Comparison of ENCODE assay signal across 23 cellular contexts in genomic region chr9:99736291-99736690, GRCh38.
DNase-seq lines count a peak whose midpoint lies in the region; ATAC-seq, FAIRE-seq and TF ChIP-seq lines count a peak whose summit lies in the region.
"Had no signal": no experiment of that assay in that cellular context is flagged by ENCODE, and none has a peak within 500 bp of the region (broad histone marks: within the 10 kb centered on the region; RNA-seq: fewer than 3 reads in every experiment).

No MANE protein-coding gene starts in this region.

- no peak for ATAC-seq in GM19463 (IDR thresholded peaks at IDR 0.05; ENCODE audit: unreplicated experiment)
- ATAC-seq: CD8-positive, alpha-beta T cell; HCT116; HepG2 had no signal

- peak; percentile 12 for DNase-seq in GM23248
- DNase-seq in fibroblast of gingiva (ENCODE audit: low read depth): peak; percentile 19
- peak; percentile 49 for DNase-seq in osteoblast (ENCODE audit: insufficient read length, low spot score, missing footprints)
- DNase-seq in activated effector memory CD4-positive, alpha-beta T cell treated with anti-CD3 and anti-CD28 coated beads, Interleukin-2, amount 50 U/mL, for 16 hours: no peak
- no peak for DNase-seq in endothelial cell (ENCODE audit: low spot score)
- DNase-seq in GM12891 (ENCODE audit: insufficient read length, low spot score): no peak
- DNase-seq: ACHN; Calu3; CD8-positive, alpha-beta T cell; DMS79 treated with DMSO at 0.1 percent for 48 hours; EL; GOT3; H7; HFFc6; KG1 had no signal

- H3K27ac Mint-ChIP-seq in endothelial cell (ENCODE audit: unreplicated experiment): no peak overlapping the region
- H3K27ac Mint-ChIP-seq: B cell; CD8-positive, alpha-beta T cell; HFFc6 had no signal

- H3K4me3 Mint-ChIP-seq in endothelial cell (ENCODE audit: unreplicated experiment): no peak overlapping the region
- H3K4me3 Mint-ChIP-seq: B cell; CD8-positive, alpha-beta T cell; HFFc6 had no signal

- H3K36me3 ChIP-seq in GM23248 (ENCODE audit: low read depth) (no peaks in the 10 kb centered on the region), osteoblast (ENCODE audit: insufficient read depth, low read length) (no peaks in the 10 kb centered on the region)
- H3K36me3 ChIP-seq: BLaER1 treated with 17β-estradiol and CSF1 and Interleukin-3, amounts not matched to agents 10 nM and 100 nM had no signal

- no peak for TF ChIP-seq POLR2A in GM12891 (IDR thresholded peaks at IDR 0.05; ENCODE audit: low read depth, low read length)

- no peaks in the 10 kb centered on the region for H3K27me3 Mint-ChIP-seq in endothelial cell (ENCODE audit: unreplicated experiment)

- no peaks in the 10 kb centered on the region for H3F3A ChIP-seq in GM23248 (ENCODE audit: insufficient read depth)

- no peaks in the 10 kb centered on the region for H3K9me3 Mint-ChIP-seq in endothelial cell (ENCODE audit: unreplicated experiment)
- H3K9me3 Mint-ChIP-seq: CD8-positive, alpha-beta T cell; HFFc6 had no signal

- no peaks in the 10 kb centered on the region for H3K36me3 Mint-ChIP-seq in endothelial cell (ENCODE audit: low read depth, unreplicated experiment)
- H3K36me3 Mint-ChIP-seq: CD8-positive, alpha-beta T cell had no signal

- no peak overlapping the region for H3K4me2 ChIP-seq in GM23248 (ENCODE audit: unreplicated experiment)
- no peak overlapping the region for H3K4me2 ChIP-seq in osteoblast (ENCODE audit: insufficient read depth, low read length)
- H3K4me2 ChIP-seq: BLaER1 treated with 17β-estradiol and CSF1 and Interleukin-3, amounts not matched to agents 10 nM and 100 nM had no signal

- no peak overlapping the region for H2AFZ ChIP-seq in GM23248
- no peak overlapping the region for H2AFZ ChIP-seq in osteoblast (ENCODE audit: low read length)

- H3K9me3 ChIP-seq in GM23248 (ENCODE audit: low read depth): no peaks in the 10 kb centered on the region
- H3K9me3 ChIP-seq in osteoblast (ENCODE audit: low read depth, low read length): no peaks in the 10 kb centered on the region
- H3K9me3 ChIP-seq: BLaER1 treated with 17β-estradiol and CSF1 and Interleukin-3, amounts not matched to agents 10 nM and 100 nM had no signal

- H3K27ac ChIP-seq in GM23248 (no peak overlapping the region), osteoblast (ENCODE audit: low read depth, low read length) (no peak overlapping the region)
- H3K27ac ChIP-seq: BLaER1 treated with 17β-estradiol and CSF1 and Interleukin-3, amounts not matched to agents 10 nM and 100 nM had no signal

- no peaks in the 10 kb centered on the region for H3K27me3 ChIP-seq in GM23248 (replicated peaks; ENCODE audit: insufficient read depth)
- H3K27me3 ChIP-seq in osteoblast (ENCODE audit: insufficient read depth, low read length): no peaks in the 10 kb centered on the region
- H3K27me3 ChIP-seq: BLaER1 treated with 17β-estradiol and CSF1 and Interleukin-3, amounts not matched to agents 10 nM and 100 nM had no signal

- H3K9ac ChIP-seq in GM23248: no peak overlapping the region
- H3K9ac ChIP-seq: BLaER1 treated with 17β-estradiol and CSF1 and Interleukin-3, amounts not matched to agents 10 nM and 100 nM had no signal

- H3K4me3 ChIP-seq in GM23248 (no peak overlapping the region), osteoblast (ENCODE audit: insufficient read depth, low read length) (no peak overlapping the region)
- H3K4me3 ChIP-seq: BLaER1 treated with 17β-estradiol and CSF1 and Interleukin-3, amounts not matched to agents 10 nM and 100 nM had no signal

- in situ Hi-C loops in GM23248 (cut with MboI): no loop called here

- TF ChIP-seq CTCF in osteoblast (IDR thresholded peaks at IDR 0.05; ENCODE audit: extremely low read depth, low read depth, low read length) (no peak), endothelial cell (IDR thresholded peaks at IDR 0.05; ENCODE audit: unreplicated experiment) (no peak)

- H3K79me2 ChIP-seq in GM23248 (ENCODE audit: insufficient read depth) (no peaks in the 10 kb centered on the region), osteoblast (ENCODE audit: insufficient read depth, low read length) (no peaks in the 10 kb centered on the region)

- 40 to 55% methylated on average over 3 of the region's 3 CpGs for WGBS in GM23248 (ENCODE audit: low coverage in 1 of 2, low lambda C conversion rate in 2 of 2, missing lambda C conversion rate in 2 of 2), 2 experiments

- 0 out of 2 replicates have a peak, but pooled peaks cover 8% of the 10 kb centered on the region for H3K4me1 ChIP-seq in GM23248 (ENCODE audit: insufficient read depth)
- no peaks in the 10 kb centered on the region for H3K4me1 ChIP-seq in osteoblast (ENCODE audit: insufficient read depth, low read length)

- H3K4me1 Mint-ChIP-seq in endothelial cell (ENCODE audit: unreplicated experiment): peaks cover 4% of the 10 kb centered on the region

- FAIRE-seq in GM12891 (lab: Jason Lieb, UNC): no peak
- FAIRE-seq: A204.1, GM12892, GM18507, HepG2 had no signal

- H3K9me2 ChIP-seq in GM23248 (ENCODE audit: insufficient read depth): no peaks in the 10 kb centered on the region

- H4K20me1 ChIP-seq in GM23248 (ENCODE audit: insufficient read depth): no peaks in the 10 kb centered on the region
- no peaks in the 10 kb centered on the region for H4K20me1 ChIP-seq in osteoblast (ENCODE audit: insufficient read depth, low read length)
- H4K20me1 ChIP-seq: BLaER1 treated with 17β-estradiol and CSF1 and Interleukin-3, amounts not matched to agents 10 nM and 100 nM had no signal

TF ChIP-seq in GM12891, 5 proteins besides CTCF, POLR2A, EP300 and RAD21:
- no peak for TF ChIP-seq SPI1 (IDR thresholded peaks at IDR 0.05; ENCODE audit: low read depth, low read length)
- TF ChIP-seq PAX5 (IDR thresholded peaks at IDR 0.05; ENCODE audit: insufficient read depth, low read length, severe bottlenecking): no peak
- TF ChIP-seq TAF1 (IDR thresholded peaks at IDR 0.05; ENCODE audit: low read depth, low read length): no peak
- TF ChIP-seq POU2F2 (IDR thresholded peaks at IDR 0.05; ENCODE audit: low read depth, low read length): no peak
- no peak for TF ChIP-seq POLR2AphosphoS5 (IDR thresholded peaks at IDR 0.05; ENCODE audit: low read depth, low read length)

Comparison
In these comparisons a context has a peak if more than half of its experiments do, and no peak if none do; other contexts are left out.
1. DNase-seq: peak in GM23248 (single experiment), fibroblast of gingiva (single experiment) and osteoblast (single experiment); none in activated effector memory CD4-positive, alpha-beta T cell treated with anti-CD3 and anti-CD28 coated beads, Interleukin-2, amount 50 U/mL, for 16 hours (single experiment), endothelial cell (single experiment) and GM12891 (single experiment).